Comparison of ENCODE assay signal across 2 cellular contexts in the genomic region with DNA sequence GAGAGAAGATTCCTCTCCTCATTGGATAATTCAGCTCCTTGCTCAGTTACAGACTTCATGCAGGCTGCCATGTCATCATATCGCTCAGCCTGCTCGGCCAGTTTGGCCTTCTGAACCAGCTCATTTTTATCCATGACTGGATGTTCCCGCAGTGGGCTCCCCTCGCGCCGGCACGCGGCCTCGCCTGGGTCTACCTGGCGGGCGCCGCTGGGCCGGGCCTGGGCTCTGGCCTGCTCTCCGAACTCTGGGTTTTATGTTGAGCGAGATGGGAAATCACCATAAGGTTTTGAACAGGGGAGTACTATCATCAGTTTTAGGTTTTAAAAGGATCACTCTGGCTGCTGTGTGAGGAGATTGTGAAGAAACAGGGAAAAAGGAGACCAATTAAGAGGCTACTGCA. TPM values are rescaled to one million over a fixed set of nuclear protein-coding genes. Genes with fewer than 3 reads are reported as not detected.
"Had no signal": no experiment of that assay in that cellular context is flagged by ENCODE, and none has a peak within 500 bp of the region (broad histone marks: within the 10 kb centered on the region; RNA-seq: fewer than 3 reads in every experiment).

No MANE protein-coding gene starts in this region.

RNA-seq across cellular contexts. Expression of gene GPR82, which starts 47.6 kb away (rescaled TPM):
- total RNA-seq: temporal lobe, vagina had no signal
